ENCODE assay signal across 7 cellular contexts in the genomic region with DNA sequence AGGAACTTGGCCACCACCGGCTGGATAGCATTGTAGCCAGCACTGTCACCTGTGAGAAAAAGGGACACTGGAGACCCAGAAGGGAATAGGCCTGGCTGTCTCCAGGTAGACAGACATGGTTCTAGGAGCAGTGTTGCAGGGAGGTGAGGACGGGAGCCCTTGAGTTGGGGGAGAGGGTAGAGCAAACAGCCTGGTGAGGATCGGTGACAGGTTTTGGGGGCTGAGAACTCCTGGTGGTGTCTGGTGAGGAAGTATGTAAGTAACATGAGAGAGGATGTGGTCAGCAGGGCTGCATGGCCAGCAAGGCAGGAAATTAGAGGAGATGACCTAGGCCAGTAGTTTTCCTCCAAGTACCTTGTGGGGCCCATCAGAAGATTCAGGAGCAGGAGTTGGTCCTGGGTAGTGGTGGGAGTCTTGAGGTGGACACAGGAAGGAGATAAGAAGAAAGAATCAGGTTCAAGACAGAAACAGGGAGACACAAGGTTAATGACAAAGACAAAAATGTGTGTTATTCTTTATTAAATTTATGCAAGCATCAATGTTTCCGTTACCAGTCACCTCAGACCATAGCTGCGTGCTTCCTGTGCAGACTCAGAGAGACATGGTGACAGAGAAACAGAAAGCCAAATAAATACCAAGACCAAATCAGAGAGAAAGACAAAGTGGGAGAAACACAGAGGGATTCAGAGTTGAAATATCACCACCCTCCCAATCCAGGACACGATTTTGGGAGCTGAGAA. TPM values are rescaled to one million over a fixed set of nuclear protein-coding genes. Genes with fewer than 3 reads are reported as not detected.
DNase-seq lines count a peak whose midpoint lies in the region; ATAC-seq lines count a peak whose summit lies in the region.

A gene (minus strand): TSS at position 491 of the 740 bp plus-strand sequence. CDS start 460 bp downstream, at position 31.

- intact Hi-C loops in dendritic cell treated with granulocyte-macrophage colony-stimulating factor and Interleukin-4, amounts not matched to agents 40 ng/mL and 50 ng/mL, for 4 days (cut with micrococcal nuclease), result no loop called here

- H3K36me3 Mint-ChIP-seq in dendritic cell treated with granulocyte-macrophage colony-stimulating factor and Interleukin-4, amounts not matched to agents 40 ng/mL and 50 ng/mL, for 4 days (ENCODE audit: low read depth), result peaks cover 33% of the 10 kb centered on the region
- peaks cover 19 to 46% of the 10 kb centered on the region in 2 donors for H3K36me3 Mint-ChIP-seq in stimulated activated naive B cell treated with anti-CD40 and anti-IgM and Interleukin-4, amounts not matched to agents 10 μg/mL and 1 μg/mL and 100 μg/mL, for 72 hours

- peaks cover 74% of the 10 kb centered on the region for H3K4me1 Mint-ChIP-seq in dendritic cell treated with granulocyte-macrophage colony-stimulating factor and Interleukin-4, amounts not matched to agents 40 ng/mL and 50 ng/mL, for 4 days (ENCODE audit: low read depth)
- peaks cover 54 to 78% of the 10 kb centered on the region in 2 donors for H3K4me1 Mint-ChIP-seq in stimulated activated naive B cell treated with anti-CD40 and anti-IgM and Interleukin-4, amounts not matched to agents 10 μg/mL and 1 μg/mL and 100 μg/mL, for 72 hours

- peak in 4 of 5 donors; percentile 55 to 83 (median 58) for DNase-seq in T-helper 1 cell
- peak; percentile 54 for DNase-seq in stimulated activated naive B cell treated with anti-CD40 and anti-IgM and Interleukin-4, amounts not matched to agents 10 μg/mL and 1 μg/mL and 100 μg/mL, for 72 hours
- no peak for DNase-seq in HT-29 (ENCODE audit: low spot score)
- DNase-seq in NCI-H524 treated with DMSO at 0.1 percent for 48 hours (lab: John Stamatoyannopoulos, UW), result no peak
- DNase-seq in RPMI8226, result no peak

- peak; percentile 45 for ATAC-seq in GM19452 (IDR thresholded peaks at IDR 0.05; ENCODE audit: unreplicated experiment)
- ATAC-seq in stimulated activated naive B cell treated with anti-CD40 and anti-IgM and Interleukin-4, amounts not matched to agents 10 μg/mL and 1 μg/mL and 100 μg/mL, for 72 hours (replicated peaks), result peak; percentile 66

- H3K4me3 Mint-ChIP-seq in dendritic cell treated with granulocyte-macrophage colony-stimulating factor and Interleukin-4, amounts not matched to agents 40 ng/mL and 50 ng/mL, for 4 days, result peak within 1 kb of the TSS; percentile 96
- H3K4me3 Mint-ChIP-seq in stimulated activated naive B cell treated with anti-CD40 and anti-IgM and Interleukin-4, amounts not matched to agents 10 μg/mL and 1 μg/mL and 100 μg/mL, for 72 hours, result peak within 1 kb of the TSS; percentile 98

- H3K27me3 Mint-ChIP-seq in dendritic cell treated with granulocyte-macrophage colony-stimulating factor and Interleukin-4, amounts not matched to agents 40 ng/mL and 50 ng/mL, for 4 days, result no peaks in the 10 kb centered on the region
- no peaks in the 10 kb centered on the region for H3K27me3 Mint-ChIP-seq in stimulated activated naive B cell treated with anti-CD40 and anti-IgM and Interleukin-4, amounts not matched to agents 10 μg/mL and 1 μg/mL and 100 μg/mL, for 72 hours

- H3K9me3 Mint-ChIP-seq in dendritic cell treated with granulocyte-macrophage colony-stimulating factor and Interleukin-4, amounts not matched to agents 40 ng/mL and 50 ng/mL, for 4 days, result no peaks in the 10 kb centered on the region
- H3K9me3 Mint-ChIP-seq in stimulated activated naive B cell treated with anti-CD40 and anti-IgM and Interleukin-4, amounts not matched to agents 10 μg/mL and 1 μg/mL and 100 μg/mL, for 72 hours, result no peaks in the 10 kb centered on the region

- peak within 1 kb of the TSS; percentile 97 for H3K27ac Mint-ChIP-seq in dendritic cell treated with granulocyte-macrophage colony-stimulating factor and Interleukin-4, amounts not matched to agents 40 ng/mL and 50 ng/mL, for 4 days
- H3K27ac Mint-ChIP-seq in stimulated activated naive B cell treated with anti-CD40 and anti-IgM and Interleukin-4, amounts not matched to agents 10 μg/mL and 1 μg/mL and 100 μg/mL, for 72 hours, result peak within 1 kb of the TSS; percentile 100

RNA-seq across cellular contexts. Expression of the gene that starts here (rescaled TPM):
- total RNA-seq in HT-29 (2014; rRNA removed; shearing (Covaris generic)), result 1.5 and 3.4 TPM in 2 replicates

Comparison
In these comparisons a context has a peak if more than half of its experiments do, and no peak if none do; other contexts are left out.
1. DNase-seq: peak in T-helper 1 cell (4 of 5) and stimulated activated naive B cell treated with anti-CD40 and anti-IgM and Interleukin-4, amounts not matched to agents 10 μg/mL and 1 μg/mL and 100 μg/mL, for 72 hours (single experiment); none in HT-29 (single experiment), NCI-H524 treated with DMSO at 0.1 percent for 48 hours (single experiment) and RPMI8226 (single experiment).